In genomic region chr17:31412511-31412910, GRCh38 we compare ENCODE assay signal across 19 cellular contexts.
"Had no signal": no experiment of that assay in that cellular context is flagged by ENCODE, and none has a peak within 500 bp of the region (broad histone marks: within the 10 kb centered on the region; RNA-seq: fewer than 3 reads in every experiment).

No MANE protein-coding gene starts in this region.

- ATAC-seq: activated naive CD8-positive, alpha-beta T cell treated with anti-CD3 and anti-CD28 coated beads, Interleukin-2, amount 50 U/mL, for 24 hours; left colon; lower lobe of right lung; natural killer cell had no signal

- H3K4me3 Mint-ChIP-seq: activated B cell treated with CpG ODN at 0.5 μM for 24 hours; activated CD4-positive, alpha-beta memory T cell treated with anti-CD3 and anti-CD28 coated beads for 36 hours; activated naive CD4-positive, alpha-beta T cell treated with anti-CD3 and anti-CD28 coated beads for 36 hours; activated naive CD8-positive, alpha-beta T cell treated with anti-CD3 and anti-CD28 coated beads, Interleukin-2, amount 50 U/mL, for 24 hours; activated T-helper 1 cell treated with anti-CD3 and anti-CD28 coated beads, Interleukin-12 subunit alpha, Interleukin-12 subunit beta, Interleukin-2, Interleukin-4 antibody, amounts not matched to agents 30 ng/mL and 10 ng/mL and 1 ng/mL, durations not matched to agents 14 hours and 24 hours and 36 hours; central memory CD8-positive, alpha-beta T cell; natural killer cell; T-helper 2 cell treated with Interferon-gamma antibody and Interleukin-4, amounts not matched to agents 5 μg/mL and 100 μg/mL, for 36 hours had no signal

- H3K27ac ChIP-seq: brain microvascular endothelial cell, lower lobe of right lung, parathyroid adenoma, transverse colon, vagina had no signal

- H3K4me1 Mint-ChIP-seq: activated naive CD8-positive, alpha-beta T cell treated with anti-CD3 and anti-CD28 coated beads, Interleukin-2, amount 50 U/mL, for 24 hours; central memory CD8-positive, alpha-beta T cell; natural killer cell had no signal

- H3K36me3 Mint-ChIP-seq: activated CD4-positive, alpha-beta memory T cell treated with anti-CD3 and anti-CD28 coated beads for 36 hours; natural killer cell had no signal

- H3K27me3 ChIP-seq: transverse colon, vagina had no signal

- H3K9me3 Mint-ChIP-seq: activated B cell treated with CpG ODN at 0.5 μM for 24 hours; activated CD4-positive, alpha-beta memory T cell treated with anti-CD3 and anti-CD28 coated beads for 36 hours; activated naive CD4-positive, alpha-beta T cell treated with anti-CD3 and anti-CD28 coated beads for 36 hours; activated naive CD8-positive, alpha-beta T cell treated with anti-CD3 and anti-CD28 coated beads, Interleukin-2, amount 50 U/mL, for 24 hours; activated T-helper 1 cell treated with anti-CD3 and anti-CD28 coated beads, Interleukin-12 subunit alpha, Interleukin-12 subunit beta, Interleukin-2, Interleukin-4 antibody, amounts not matched to agents 30 ng/mL and 10 ng/mL and 1 ng/mL, durations not matched to agents 14 hours and 24 hours and 36 hours; central memory CD8-positive, alpha-beta T cell; natural killer cell; T-helper 2 cell treated with Interferon-gamma antibody and Interleukin-4, amounts not matched to agents 5 μg/mL and 100 μg/mL, for 36 hours had no signal

- H3K9me3 ChIP-seq: lower lobe of right lung, transverse colon, vagina had no signal

- H3K4me3 ChIP-seq: lower lobe of right lung, transverse colon, vagina had no signal

- H3K27me3 Mint-ChIP-seq: activated CD4-positive, alpha-beta memory T cell treated with anti-CD3 and anti-CD28 coated beads for 36 hours; activated naive CD8-positive, alpha-beta T cell treated with anti-CD3 and anti-CD28 coated beads, Interleukin-2, amount 50 U/mL, for 24 hours; central memory CD8-positive, alpha-beta T cell had no signal

- DNase-seq: activated B cell treated with CpG ODN at 0.5 μM for 24 hours; activated CD4-positive, alpha-beta memory T cell treated with anti-CD3 and anti-CD28 coated beads for 36 hours; activated CD4-positive, alpha-beta T cell treated with anti-CD3 and anti-CD28 coated beads for 4 hours; activated naive CD4-positive, alpha-beta T cell treated with anti-CD3 and anti-CD28 coated beads for 36 hours; activated naive CD8-positive, alpha-beta T cell treated with anti-CD3 and anti-CD28 coated beads, Interleukin-2, amount 50 U/mL, for 24 hours; activated T-cell treated with anti-CD3 and anti-CD28 coated beads for 4 hours; brain microvascular endothelial cell; dermis blood vessel endothelial cell; left colon; lower lobe of right lung; natural killer cell; stimulated activated CD8-positive, alpha-beta memory T cell treated with anti-CD3 and anti-CD28 coated beads, Interleukin-4, amount 100 ng/mL, for 48 hours; stimulated activated naive CD4-positive, alpha-beta T cell treated with Interleukin-2 at 50 U/mL for 16 hours; transverse colon had no signal

- H3K36me3 ChIP-seq: brain microvascular endothelial cell, lower lobe of right lung, transverse colon, vagina had no signal

- H3K9ac ChIP-seq: parathyroid adenoma had no signal

- H2AFZ ChIP-seq: parathyroid adenoma had no signal

- H3K27ac Mint-ChIP-seq: activated B cell treated with CpG ODN at 0.5 μM for 24 hours; activated CD4-positive, alpha-beta memory T cell treated with anti-CD3 and anti-CD28 coated beads for 36 hours; activated naive CD4-positive, alpha-beta T cell treated with anti-CD3 and anti-CD28 coated beads for 36 hours; activated naive CD8-positive, alpha-beta T cell treated with anti-CD3 and anti-CD28 coated beads, Interleukin-2, amount 50 U/mL, for 24 hours; activated T-helper 1 cell treated with anti-CD3 and anti-CD28 coated beads, Interleukin-12 subunit alpha, Interleukin-12 subunit beta, Interleukin-2, Interleukin-4 antibody, amounts not matched to agents 30 ng/mL and 10 ng/mL and 1 ng/mL, durations not matched to agents 14 hours and 24 hours and 36 hours; natural killer cell; T-helper 2 cell treated with Interferon-gamma antibody and Interleukin-4, amounts not matched to agents 5 μg/mL and 100 μg/mL, for 36 hours had no signal

- H3K4me1 ChIP-seq: lower lobe of right lung, vagina had no signal
